Comparison of ENCODE assay signal across 18 cellular contexts in genomic region chr9:85043248-85043647, GRCh38.
A peak's percentile ranks its signal among the peaks of the same experiment; 100 is the strongest.
DNase-seq lines count a peak whose midpoint lies in the region; ATAC-seq and TF ChIP-seq lines count a peak whose summit lies in the region.
"Had no signal": no experiment of that assay in that cellular context is flagged by ENCODE, and none has a peak within 500 bp of the region (broad histone marks: within the 10 kb centered on the region; RNA-seq: fewer than 3 reads in every experiment).

No MANE protein-coding gene starts in this region.

- H3K36me3 ChIP-seq in subcutaneous abdominal adipose tissue (ENCODE audit: control insufficient read depth in 5 of 5, insufficient read depth in 5 of 5, low read length in 5 of 5), result no peaks in the 10 kb centered on the region
- H3K36me3 ChIP-seq: BLaER1, Peyer's patch, SJCRH30 had no signal

- no peaks in the 10 kb centered on the region for H3K27me3 ChIP-seq in subcutaneous abdominal adipose tissue (ENCODE audit: control insufficient read depth in 5 of 5, insufficient read depth in 4 of 5, low read length in 5 of 5)
- H3K27me3 ChIP-seq: BLaER1, Peyer's patch had no signal

- no peaks in the 10 kb centered on the region for H3K36me3 Mint-ChIP-seq in nephron (ENCODE audit: low read depth)
- H3K36me3 Mint-ChIP-seq in activated CD4-positive, alpha-beta T cell treated with anti-CD3 and anti-CD28 coated beads for 36 hours (ENCODE audit: low read depth), result no peaks in the 10 kb centered on the region
- no peaks in the 10 kb centered on the region for H3K36me3 Mint-ChIP-seq in activated T-cell treated with anti-CD3 and anti-CD28 coated beads, Interleukin-2, amount 50 U/mL, for 72 hours (ENCODE audit: insufficient read depth in 2 of 2)
- H3K36me3 Mint-ChIP-seq: CD4-positive, alpha-beta memory T cell had no signal

- H3K9ac ChIP-seq in subcutaneous abdominal adipose tissue (ENCODE audit: low read length in 5 of 5), result no peak overlapping the region
- H3K9ac ChIP-seq: BLaER1 had no signal

- no peak overlapping the region for H3K4me3 ChIP-seq in subcutaneous abdominal adipose tissue (ENCODE audit: low read depth in 1 of 5, low read length in 5 of 5)
- H3K4me3 ChIP-seq: BLaER1, GM12878, Peyer's patch, SJCRH30 had no signal

- CTCF ChIA-PET in activated CD4-positive, alpha-beta T cell treated with anti-CD3 and anti-CD28 coated beads for 36 hours (lab: Charles Lee), result no interaction called here

- ATAC-seq in activated CD4-positive, alpha-beta T cell treated with anti-CD3 and anti-CD28 coated beads for 36 hours, result no peak
- no peak for ATAC-seq in HG02571 (IDR thresholded peaks at IDR 0.05; ENCODE audit: unreplicated experiment)
- ATAC-seq in activated T-cell treated with anti-CD3 and anti-CD28 coated beads, Interleukin-2, amount 50 U/mL, for 72 hours (replicated peaks in 1 of 2), result no peak
- ATAC-seq: GM12878 had no signal

- intact Hi-C loops in activated CD4-positive, alpha-beta T cell treated with anti-CD3 and anti-CD28 coated beads for 36 hours (cut with DNase I, micrococcal nuclease), result no loop called here

- POLR2A ChIA-PET in activated CD4-positive, alpha-beta T cell treated with anti-CD3 and anti-CD28 coated beads for 36 hours (lab: Charles Lee), result no interaction called here

- TF ChIP-seq CTCF in nephron (IDR thresholded peaks at IDR 0.05; ENCODE audit: unreplicated experiment in 3 of 3), result no peak

- H3K4me3 Mint-ChIP-seq in nephron, result no peak overlapping the region
- H3K4me3 Mint-ChIP-seq in activated CD4-positive, alpha-beta T cell treated with anti-CD3 and anti-CD28 coated beads for 36 hours, result no peak overlapping the region
- H3K4me3 Mint-ChIP-seq in activated T-cell treated with anti-CD3 and anti-CD28 coated beads, Interleukin-2, amount 50 U/mL, for 72 hours, result no peak overlapping the region
- H3K4me3 Mint-ChIP-seq: CD4-positive, alpha-beta memory T cell had no signal

- H3K9me3 Mint-ChIP-seq in nephron, result no peaks in the 10 kb centered on the region
- H3K9me3 Mint-ChIP-seq in activated CD4-positive, alpha-beta T cell treated with anti-CD3 and anti-CD28 coated beads for 36 hours (ENCODE audit: low read depth), result no peaks in the 10 kb centered on the region
- H3K9me3 Mint-ChIP-seq in activated T-cell treated with anti-CD3 and anti-CD28 coated beads, Interleukin-2, amount 50 U/mL, for 72 hours, result no peaks in the 10 kb centered on the region

- H3K27ac ChIP-seq in angular gyrus (ENCODE audit: low read depth, low read length), result peak overlapping the region; percentile 46
- peak overlapping the region; percentile 95 for H3K27ac ChIP-seq in cingulate gyrus (ENCODE audit: low read depth, low read length)
- peak overlapping the region; percentile 78 for H3K27ac ChIP-seq in subcutaneous abdominal adipose tissue (ENCODE audit: low read depth, low read length)
- H3K27ac ChIP-seq: BLaER1, Peyer's patch, SJCRH30 had no signal

- H3K27ac Mint-ChIP-seq in nephron, result peak overlapping the region; percentile 86 to 97 (median 92)
- H3K27ac Mint-ChIP-seq in activated CD4-positive, alpha-beta T cell treated with anti-CD3 and anti-CD28 coated beads for 36 hours, result no peak overlapping the region
- no peak overlapping the region for H3K27ac Mint-ChIP-seq in activated T-cell treated with anti-CD3 and anti-CD28 coated beads, Interleukin-2, amount 50 U/mL, for 72 hours
- H3K27ac Mint-ChIP-seq: CD4-positive, alpha-beta memory T cell had no signal

- peaks cover 0 to 51% (median 29%) of the 10 kb centered on the region in 5 donors for H3K4me1 ChIP-seq in subcutaneous abdominal adipose tissue (ENCODE audit: control insufficient read depth in 5 of 5, insufficient read depth in 5 of 5, low read length in 5 of 5)
- H3K4me1 ChIP-seq: Peyer's patch, SJCRH30 had no signal

- peaks cover 10% of the 10 kb centered on the region for H3K4me1 Mint-ChIP-seq in nephron
- no peaks in the 10 kb centered on the region for H3K4me1 Mint-ChIP-seq in activated CD4-positive, alpha-beta T cell treated with anti-CD3 and anti-CD28 coated beads for 36 hours
- H3K4me1 Mint-ChIP-seq in activated T-cell treated with anti-CD3 and anti-CD28 coated beads, Interleukin-2, amount 50 U/mL, for 72 hours (ENCODE audit: low read depth), result no peaks in the 10 kb centered on the region
- H3K4me1 Mint-ChIP-seq: CD4-positive, alpha-beta memory T cell had no signal

- DNase-seq in activated CD4-positive, alpha-beta T cell treated with anti-CD3 and anti-CD28 coated beads for 36 hours, result no peak
- DNase-seq in activated T-cell treated with anti-CD3 and anti-CD28 coated beads, Interleukin-2, amount 50 U/mL, for 72 hours, result no peak
- DNase-seq: CD4-positive, alpha-beta memory T cell; DND-41; H7; Kasumi-1; NCI-H187 treated with DMSO at 0.1 percent for 48 hours; NCI-H2107; NCI-H69; Peyer's patch; SJCRH30 had no signal

- H3K9me3 ChIP-seq in subcutaneous abdominal adipose tissue (ENCODE audit: control insufficient read depth in 5 of 5, low read length in 5 of 5), result no peaks in the 10 kb centered on the region
- H3K9me3 ChIP-seq: BLaER1, Peyer's patch, SJCRH30 had no signal

- peaks cover 3% of the 10 kb centered on the region for H3K27me3 Mint-ChIP-seq in nephron (ENCODE audit: low read depth)
- peaks cover 3% of the 10 kb centered on the region for H3K27me3 Mint-ChIP-seq in activated CD4-positive, alpha-beta T cell treated with anti-CD3 and anti-CD28 coated beads for 36 hours
- H3K27me3 Mint-ChIP-seq in activated T-cell treated with anti-CD3 and anti-CD28 coated beads, Interleukin-2, amount 50 U/mL, for 72 hours (ENCODE audit: low read depth), result no peaks in the 10 kb centered on the region

Comparison
In these comparisons a context has a peak if more than half of its experiments do, and no peak if none do; other contexts are left out.
1. H3K27ac Mint-ChIP-seq: peak in nephron (3 of 3); none in activated CD4-positive, alpha-beta T cell treated with anti-CD3 and anti-CD28 coated beads for 36 hours (single experiment) and activated T-cell treated with anti-CD3 and anti-CD28 coated beads, Interleukin-2, amount 50 U/mL, for 72 hours (single experiment).
2. Peak in every context shown above with its lines, with median percentiles within 50 percentile points of each other: H3K27ac ChIP-seq.